In genomic region chr6:55448446-55448845, GRCh38 we compare ENCODE assay signal across 15 cellular contexts.
"Had no signal": no experiment of that assay in that cellular context is flagged by ENCODE, and none has a peak within 500 bp of the region (broad histone marks: within the 10 kb centered on the region; RNA-seq: fewer than 3 reads in every experiment).

No MANE protein-coding gene starts in this region.

- H3K4me1 ChIP-seq: breast epithelium, left lung, sigmoid colon had no signal

- H3K4me3 Mint-ChIP-seq: activated naive CD4-positive, alpha-beta T cell treated with anti-CD3 and anti-CD28 coated beads, Interleukin-2, amount 50 U/mL, for 24 hours; memory B cell; neural crest cell; stimulated activated naive CD8-positive, alpha-beta T cell treated with anti-CD3 and anti-CD28 coated beads, Interleukin-15, Interleukin-2, amounts not matched to agents 100 ng/mL and 50 ng/mL, for 24 hours had no signal

- H3K36me3 ChIP-seq: breast epithelium, esophagus muscularis mucosa, heart left ventricle, left lung, sigmoid colon, thoracic aorta had no signal

- H3K4me1 Mint-ChIP-seq: activated naive CD4-positive, alpha-beta T cell treated with anti-CD3 and anti-CD28 coated beads, Interleukin-2, amount 50 U/mL, for 24 hours; memory B cell; neural crest cell had no signal

- DNase-seq: activated effector memory CD4-positive, alpha-beta T cell treated with Interleukin-2 at 50 U/mL for 16 hours; activated T-cell treated with anti-CD3 and anti-CD28 coated beads, Interleukin-2, amount 50 U/mL, for 1 hour; heart left ventricle; left lung; sigmoid colon; stimulated activated CD4-positive, alpha-beta T cell treated with anti-CD3 and anti-CD28 coated beads, Interleukin-2, amount 100 ng/mL, for 48 hours; stimulated activated CD8-positive, alpha-beta memory T cell treated with anti-CD3 and anti-CD28 coated beads, Interleukin-4, amount 100 ng/mL, for 48 hours had no signal

- ATAC-seq: activated CD4-positive, CD25-positive, alpha-beta regulatory T cell treated with anti-CD3 and anti-CD28 coated beads, Interleukin-2, amount 50 U/mL, for 24 hours; left lung had no signal

- H3K4me3 ChIP-seq: breast epithelium, esophagus muscularis mucosa, heart left ventricle, left lung, sigmoid colon, thoracic aorta had no signal

- H3K9me3 ChIP-seq: breast epithelium, esophagus muscularis mucosa, heart left ventricle, left lung, sigmoid colon, thoracic aorta had no signal

- H3K27ac Mint-ChIP-seq: activated naive CD4-positive, alpha-beta T cell treated with anti-CD3 and anti-CD28 coated beads, Interleukin-2, amount 50 U/mL, for 24 hours; memory B cell; stimulated activated naive CD8-positive, alpha-beta T cell treated with anti-CD3 and anti-CD28 coated beads, Interleukin-15, Interleukin-2, amounts not matched to agents 100 ng/mL and 50 ng/mL, for 24 hours had no signal

- H3K27me3 Mint-ChIP-seq: activated naive CD4-positive, alpha-beta T cell treated with anti-CD3 and anti-CD28 coated beads, Interleukin-2, amount 50 U/mL, for 24 hours; memory B cell; stimulated activated naive CD8-positive, alpha-beta T cell treated with anti-CD3 and anti-CD28 coated beads, Interleukin-15, Interleukin-2, amounts not matched to agents 100 ng/mL and 50 ng/mL, for 24 hours had no signal

- H3K27me3 ChIP-seq: breast epithelium, esophagus muscularis mucosa, heart left ventricle, left lung, sigmoid colon had no signal

- H3K36me3 Mint-ChIP-seq: activated naive CD4-positive, alpha-beta T cell treated with anti-CD3 and anti-CD28 coated beads, Interleukin-2, amount 50 U/mL, for 24 hours; memory B cell had no signal
